Comparison of ENCODE assay signal across 7 cellular contexts in genomic region chr19:36377541-36378178, GRCh38. TPM values are rescaled to one million over a fixed set of nuclear protein-coding genes. Genes with fewer than 3 reads are reported as not detected.
A peak's percentile ranks its signal among the peaks of the same experiment; 100 is the strongest.
DNase-seq lines count a peak whose midpoint lies in the region; ATAC-seq and TF ChIP-seq lines count a peak whose summit lies in the region.

No MANE protein-coding gene starts in this region.

- no peaks in the 10 kb centered on the region for H3K27me3 Mint-ChIP-seq in activated CD4-positive, alpha-beta memory T cell treated with anti-CD3 and anti-CD28 coated beads for 36 hours

- no peaks in the 10 kb centered on the region for H3K27me3 ChIP-seq in skeletal muscle satellite cell (ENCODE audit: control insufficient read depth, insufficient read depth, low read length)
- H3K27me3 ChIP-seq in foreskin keratinocyte, result no peaks in the 10 kb centered on the region

- peak overlapping the region; percentile 91 for H3K4me3 Mint-ChIP-seq in activated CD4-positive, alpha-beta memory T cell treated with anti-CD3 and anti-CD28 coated beads for 36 hours

- DNase-seq in HFF-Myc (ENCODE audit: extremely low read depth, low read depth), result no peak
- DNase-seq in activated CD4-positive, alpha-beta memory T cell treated with anti-CD3 and anti-CD28 coated beads for 36 hours, result no peak
- peak in 30 of 42 donors; percentile 4 to 59 (median 25) for DNase-seq in head of caudate nucleus
- DNase-seq in HPDE6-E6E7 (ENCODE audit: extremely low spot score), result no peak
- no peak for DNase-seq in dedifferentiated amniotic fluid mesenchymal stem cell (ENCODE audit: extremely low spot score)
- DNase-seq in foreskin keratinocyte, result no peak

- no peak for ATAC-seq in foreskin keratinocyte

- peaks cover 10% of the 10 kb centered on the region for H3K4me1 Mint-ChIP-seq in activated CD4-positive, alpha-beta memory T cell treated with anti-CD3 and anti-CD28 coated beads for 36 hours (ENCODE audit: low read depth)

- no peak overlapping the region for H3K27ac ChIP-seq in foreskin keratinocyte

- no peaks in the 10 kb centered on the region for H3K36me3 ChIP-seq in skeletal muscle satellite cell (ENCODE audit: insufficient read depth, low read length)

- H3K4me3 ChIP-seq in HFF-Myc (replicated peaks; ENCODE audit: low read depth, low read length) (peak overlapping the region; percentile 57), skeletal muscle satellite cell (ENCODE audit: low read length) (peak overlapping the region; percentile 80)

- peak overlapping the region; percentile 89 for H3K9ac ChIP-seq in skeletal muscle satellite cell (ENCODE audit: low read depth, low read length)

- CTCF ChIA-PET in activated CD4-positive, alpha-beta memory T cell treated with anti-CD3 and anti-CD28 coated beads for 36 hours (lab: Charles Lee), result interaction anchor here (1.6 kb wide), 1 partner anchor 111 kb away, joined by 6 read pairs; the partner anchor contains the start of gene ZNF566

- H3K4me1 ChIP-seq in skeletal muscle satellite cell (ENCODE audit: control insufficient read depth, insufficient read depth, low read length), result peaks cover 12% of the 10 kb centered on the region
- H3K4me1 ChIP-seq in foreskin keratinocyte, result no peaks in the 10 kb centered on the region

- intact Hi-C loops in activated CD4-positive, alpha-beta memory T cell treated with anti-CD3 and anti-CD28 coated beads for 36 hours (cut with micrococcal nuclease), result loop anchor here (5.0 to 10.0 kb wide), 5 partner anchors 40 to 1215 kb away; partner anchors contain the start of genes ZFP82, ZNF146, ZNF383 and ZNF529
- intact Hi-C loops in head of caudate nucleus (cut with DNase I), result loop anchor here (2.0 kb wide), 1 partner anchor 111 kb away; the partner anchor contains the start of gene ZNF566

- peaks cover 20% of the 10 kb centered on the region for H3K36me3 Mint-ChIP-seq in activated CD4-positive, alpha-beta memory T cell treated with anti-CD3 and anti-CD28 coated beads for 36 hours

- H3K9me3 ChIP-seq in skeletal muscle satellite cell (replicated peaks; ENCODE audit: low read length), result no peaks in the 10 kb centered on the region

- peak overlapping the region; percentile 86 for H3K27ac Mint-ChIP-seq in activated CD4-positive, alpha-beta memory T cell treated with anti-CD3 and anti-CD28 coated beads for 36 hours

- H3K4me2 ChIP-seq in skeletal muscle satellite cell (ENCODE audit: low read length), result peak overlapping the region; percentile 76

- no peak for TF ChIP-seq CTCF in HFF-Myc (IDR thresholded peaks at IDR 0.05; ENCODE audit: low read depth, low read length, missing control alignments)
- TF ChIP-seq CTCF in foreskin keratinocyte (conservative IDR thresholded peaks at IDR 0.05), result no peak

- peaks cover 24% of the 10 kb centered on the region for H3K9me3 Mint-ChIP-seq in activated CD4-positive, alpha-beta memory T cell treated with anti-CD3 and anti-CD28 coated beads for 36 hours

- POLR2A ChIA-PET in activated CD4-positive, alpha-beta memory T cell treated with anti-CD3 and anti-CD28 coated beads for 36 hours (lab: Charles Lee), result no interaction called here

RNA-seq across cellular contexts. Expression of gene ZFP14, which starts 1.3 kb away (rescaled TPM):
- total RNA-seq in activated CD4-positive, alpha-beta memory T cell treated with anti-CD3 and anti-CD28 coated beads for 36 hours, result 1 to 10 TPM; 1.6 to 2.3 TPM
- total RNA-seq in skeletal muscle satellite cell (2012; rRNA removed), result 1.3 and 2.8 TPM in 2 replicates
- total RNA-seq in foreskin keratinocyte, result 1.1 and 1.4 TPM in 2 replicates
- 0.29 and 0.45 TPM in 2 replicates for polyA plus RNA-seq in foreskin keratinocyte

RNA-seq across cellular contexts. Expression of gene ZFP82, which starts 40.8 kb away (rescaled TPM):
- total RNA-seq in activated CD4-positive, alpha-beta memory T cell treated with anti-CD3 and anti-CD28 coated beads for 36 hours, result 1 to 10 TPM; 3.7 to 3.9 TPM
- total RNA-seq in skeletal muscle satellite cell (2012; rRNA removed), result 5.7 and 7.9 TPM in 2 replicates
- 4.7 and 5.6 TPM in 2 replicates for total RNA-seq in foreskin keratinocyte
- polyA plus RNA-seq in foreskin keratinocyte, result 2.3 and 3.0 TPM in 2 replicates

Comparison
In these comparisons a context has a peak if more than half of its experiments do, and no peak if none do; other contexts are left out.
1. DNase-seq: peak in head of caudate nucleus (30 of 42); none in HFF-Myc (single experiment), activated CD4-positive, alpha-beta memory T cell treated with anti-CD3 and anti-CD28 coated beads for 36 hours (single experiment), HPDE6-E6E7 (single experiment), dedifferentiated amniotic fluid mesenchymal stem cell (single experiment) and foreskin keratinocyte (0 of 2).